ENCODE assay signal across 8 cellular contexts in the genomic region with DNA sequence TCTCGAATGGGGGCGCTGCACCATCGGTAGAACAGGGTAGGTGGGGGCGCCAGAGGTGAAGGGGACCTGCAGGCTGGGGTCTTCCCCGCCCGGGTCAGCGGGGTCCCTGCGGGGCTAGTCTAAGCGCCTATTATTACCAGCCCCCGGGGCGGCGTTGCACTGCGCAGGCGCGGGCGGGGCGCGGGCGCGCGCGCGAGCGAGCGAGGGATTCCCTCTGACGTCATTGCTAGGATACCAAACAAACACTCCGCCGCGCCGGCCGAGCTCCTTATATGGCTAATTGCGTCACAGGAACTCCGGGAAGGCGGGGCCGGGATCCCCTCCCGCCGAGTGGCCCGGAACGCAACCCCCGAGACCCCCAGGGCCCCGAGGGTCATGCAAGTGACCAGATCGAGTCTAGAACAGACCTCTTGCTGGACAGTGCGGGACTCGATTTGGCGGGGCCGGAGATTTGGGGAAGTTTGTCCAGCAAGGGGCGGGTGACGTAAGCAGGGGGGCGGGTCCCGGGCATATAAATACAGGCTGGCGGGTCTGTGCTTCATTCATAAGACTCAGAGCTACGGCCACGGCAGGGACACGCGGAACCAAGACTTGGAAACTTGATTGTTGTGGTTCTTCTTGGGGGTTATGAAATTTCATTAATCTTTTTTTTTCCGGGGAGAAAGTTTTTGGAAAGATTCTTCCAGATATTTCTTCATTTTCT. TPM values are rescaled to one million over a fixed set of nuclear protein-coding genes. Genes with fewer than 3 reads are reported as not detected.
DNase-seq lines count a peak whose midpoint lies in the region; ATAC-seq and TF ChIP-seq lines count a peak whose summit lies in the region.

FOSB (plus strand) TSS at position 541 of the 703 bp plus-strand sequence. CDS start 591 bp downstream, outside the sequence.

- in situ Hi-C loops in GM23248 (cut with MboI), result no loop called here

- peak within 1 kb of the TSS; percentile 96 for H3K4me3 ChIP-seq in GM23248
- H3K4me3 ChIP-seq in neural progenitor cell, result peak within 1 kb of the TSS; percentile 70
- H3K4me3 ChIP-seq in stomach smooth muscle (ENCODE audit: low read length in 2 of 2), result peak within 1 kb of the TSS; percentile 96 to 98

- H4K20me1 ChIP-seq in GM23248 (ENCODE audit: insufficient read depth) (no peaks in the 10 kb centered on the region), neural progenitor cell (ENCODE audit: low read depth) (peaks cover 8% of the 10 kb centered on the region)

- H3K9me3 ChIP-seq in GM23248 (ENCODE audit: low read depth) (no peaks in the 10 kb centered on the region), neural progenitor cell (ENCODE audit: low read depth) (no peaks in the 10 kb centered on the region), stomach smooth muscle (ENCODE audit: control insufficient read depth in 2 of 2, low read length in 2 of 2) (no peaks in the 10 kb centered on the region)

- DNase-seq in DMS53 treated with DMSO at 0.1 percent for 48 hours (lab: John Stamatoyannopoulos, UW; ENCODE audit: unreplicated experiment), result peak; percentile 73
- peak; percentile 100 for DNase-seq in GM23248
- peak; percentile 94 for DNase-seq in M059J (ENCODE audit: low read depth)
- DNase-seq in SHP77 treated with DMSO at 0.1 percent for 48 hours (lab: John Stamatoyannopoulos, UW), result peak; percentile 43
- peak; percentile 89 for DNase-seq in activated gamma-delta T cell treated with anti-CD3 and anti-CD28 coated beads, Interleukin-2, amount 50 U/mL, for 16 hours (ENCODE audit: low read depth)
- DNase-seq in foreskin keratinocyte, result peak; percentile 76 to 89
- peak; percentile 99 for DNase-seq in neural progenitor cell (ENCODE audit: low spot score)

- peaks cover 35% of the 10 kb centered on the region for H3K4me1 Mint-ChIP-seq in neural progenitor cell

- TF ChIP-seq CTCF in foreskin keratinocyte (conservative IDR thresholded peaks at IDR 0.05), result peak; percentile 37
- TF ChIP-seq CTCF in neural progenitor cell (IDR thresholded peaks at IDR 0.05), result peak; percentile 52

- H3K27me3 ChIP-seq in GM23248 (replicated peaks; ENCODE audit: insufficient read depth), result no peaks in the 10 kb centered on the region
- H3K27me3 ChIP-seq in foreskin keratinocyte, result no peaks in the 10 kb centered on the region
- H3K27me3 ChIP-seq in neural progenitor cell, result peaks cover 34% of the 10 kb centered on the region
- H3K27me3 ChIP-seq in stomach smooth muscle (ENCODE audit: control insufficient read depth in 1 of 2, insufficient read depth in 2 of 2, low read length in 2 of 2), result no peaks in the 10 kb centered on the region

- H3K27me3 Mint-ChIP-seq in neural progenitor cell (ENCODE audit: insufficient read depth, low read depth), result peaks cover 25% of the 10 kb centered on the region

- WGBS in GM23248 (ENCODE audit: low coverage in 1 of 2, low lambda C conversion rate in 2 of 2, missing lambda C conversion rate in 2 of 2), 2 experiments, result 1% methylated on average over 45 to 51 of the region's 56 CpGs

- H3F3A ChIP-seq in GM23248 (ENCODE audit: insufficient read depth) (no peaks in the 10 kb centered on the region; the same call in 1 of the 2 replicates), neural progenitor cell (ENCODE audit: low read depth) (peaks cover 21% of the 10 kb centered on the region)

- peaks cover 27% of the 10 kb centered on the region for H3K79me2 ChIP-seq in GM23248 (ENCODE audit: insufficient read depth)
- no peaks in the 10 kb centered on the region for H3K79me2 ChIP-seq in neural progenitor cell (ENCODE audit: low read depth)

- H3K36me3 Mint-ChIP-seq in neural progenitor cell, result no peaks in the 10 kb centered on the region

- H2AFZ ChIP-seq in GM23248 (peak within 1 kb of the TSS; percentile 90), neural progenitor cell (replicated peaks) (peak within 1 kb of the TSS; percentile 98)

- H3K27ac ChIP-seq in GM23248, result peak within 1 kb of the TSS; percentile 100
- H3K27ac ChIP-seq in foreskin keratinocyte, result peak within 1 kb of the TSS; percentile 82
- H3K27ac ChIP-seq in neural progenitor cell, result peak within 1 kb of the TSS; percentile 76
- peak within 1 kb of the TSS; percentile 96 for H3K27ac ChIP-seq in stomach smooth muscle (ENCODE audit: low read length)

- no peaks in the 10 kb centered on the region for H3K9me2 ChIP-seq in GM23248 (ENCODE audit: insufficient read depth)

- no peaks in the 10 kb centered on the region for H3K36me3 ChIP-seq in GM23248 (ENCODE audit: low read depth)
- H3K36me3 ChIP-seq in neural progenitor cell, result no peaks in the 10 kb centered on the region
- H3K36me3 ChIP-seq in stomach smooth muscle (ENCODE audit: control insufficient read depth in 2 of 2, insufficient read depth in 2 of 2, low read length in 2 of 2), result peaks cover 0 to 19% of the 10 kb centered on the region in 2 donors

- H3K4me2 ChIP-seq in GM23248 (ENCODE audit: unreplicated experiment) (peak within 1 kb of the TSS; percentile 100), neural progenitor cell (peak within 1 kb of the TSS; percentile 97)

- no peaks in the 10 kb centered on the region for H3K9me3 Mint-ChIP-seq in neural progenitor cell

- ATAC-seq in foreskin keratinocyte, result peak; percentile 34

- H3K9ac ChIP-seq in GM23248 (peak within 1 kb of the TSS; percentile 100), neural progenitor cell (peak within 1 kb of the TSS; percentile 10), stomach smooth muscle (ENCODE audit: low read length in 2 of 2) (peak within 1 kb of the TSS; percentile 80 to 91)

- peaks cover 10% of the 10 kb centered on the region; the same call in 1 of the 2 replicates for H3K4me1 ChIP-seq in GM23248 (ENCODE audit: insufficient read depth)
- H3K4me1 ChIP-seq in foreskin keratinocyte, result peaks cover 3% of the 10 kb centered on the region
- peaks cover 8% of the 10 kb centered on the region for H3K4me1 ChIP-seq in neural progenitor cell
- peaks cover 29% of the 10 kb centered on the region for H3K4me1 ChIP-seq in stomach smooth muscle (ENCODE audit: control insufficient read depth, insufficient read depth, low read length)

- H3K27ac Mint-ChIP-seq in neural progenitor cell, result peak within 1 kb of the TSS; percentile 97

- H3K4me3 Mint-ChIP-seq in neural progenitor cell, result peak within 1 kb of the TSS; percentile 92

RNA-seq across cellular contexts. Expression of gene FOSB, which starts in this region (rescaled TPM):
- total RNA-seq in GM23248 (2014; rRNA removed; shearing (Covaris generic)), result 11.9 and 16.1 TPM in 2 replicates
- polyA plus RNA-seq in GM23248 (2016; fragmentation: Nextera tagmentation; extraction: Ambion mirVana), result 4.8 and 8.3 TPM in 2 replicates
- total RNA-seq in M059J (2014; rRNA removed; shearing (Covaris generic)), result 4.3 and 5.5 TPM in 2 replicates
- total RNA-seq in foreskin keratinocyte, result 1.7 and 2.7 TPM in 2 replicates
- polyA plus RNA-seq in foreskin keratinocyte, result 0.68 and 1.0 TPM in 2 replicates
- total RNA-seq in neural progenitor cell (ENCODE audit: low replicate concordance), result 2.3 and 5.4 TPM in 2 replicates

Comparison
In these comparisons a context has a peak if more than half of its experiments do, and no peak if none do; other contexts are left out.
1. Peak in every context shown above with its lines: DNase-seq, ATAC-seq, H3K4me3 ChIP-seq and H3K27ac ChIP-seq.
2. DNase-seq: peak in every context shown above with its lines; median percentile 100 in GM23248; 99 in neural progenitor cell; 94 in M059J; 89 in activated gamma-delta T cell treated with anti-CD3 and anti-CD28 coated beads, Interleukin-2, amount 50 U/mL, for 16 hours; 82 in foreskin keratinocyte; 73 in DMS53 treated with DMSO at 0.1 percent for 48 hours; 43 in SHP77 treated with DMSO at 0.1 percent for 48 hours.
3. H3K9ac ChIP-seq: peak in every context shown above with its lines; median percentile 100 in GM23248; 86 in stomach smooth muscle; 10 in neural progenitor cell.